In the genomic region with DNA sequence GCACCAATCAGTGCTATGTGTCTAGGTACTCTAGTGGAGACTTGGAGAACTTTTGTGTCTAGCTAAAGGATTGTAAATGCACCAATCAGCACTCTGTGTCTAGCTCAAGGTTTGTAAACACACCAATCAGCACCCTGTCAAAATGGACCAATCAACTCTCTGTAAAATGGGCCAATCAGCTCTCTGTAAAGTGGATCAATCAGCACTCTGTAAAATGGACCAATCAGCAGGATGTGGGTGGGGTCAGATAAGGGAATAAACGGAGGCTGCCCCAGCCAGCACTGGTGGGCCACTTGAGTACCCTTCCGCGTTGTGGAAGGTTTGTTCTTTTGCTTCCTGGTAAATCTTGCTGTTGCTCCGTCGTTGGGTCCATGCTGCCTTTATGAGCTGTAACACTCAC, we compare ENCODE assay signal across 3 cellular contexts.
DNase-seq lines count a peak whose midpoint lies in the region; ATAC-seq, FAIRE-seq and TF ChIP-seq lines count a peak whose summit lies in the region.
"Not testable (repeated sequence)": the region's sequence is repeated elsewhere in the genome, so short reads cannot be mapped to it uniquely, and the experiment has no call there.

No MANE protein-coding gene starts in this region.

- intact Hi-C loops in HepG2 (cut with micrococcal nuclease; ENCODE audit: unreplicated experiment); testis (cut with DNase I; ENCODE audit: low total_unique reads): not testable (repeated sequence)

- CTCF ChIA-PET in HepG2 (lab: Yijun Ruan, JAX; ENCODE audit: low intra/inter-chr PET ratio, low total read pairs) = not testable (repeated sequence)

- H3K27me3 ChIP-seq in HepG2 (ENCODE audit: control insufficient read depth in 1 of 2, insufficient read depth in 2 of 2, low read length in 2 of 2); small intestine (ENCODE audit: control insufficient read depth in 2 of 2, insufficient read depth in 2 of 2, low read length in 2 of 2); testis: not testable (repeated sequence)

- not testable (repeated sequence) for H3K9ac ChIP-seq in HepG2 (ENCODE audit: insufficient read depth, low read depth, low read length)

- TF ChIP-seq EP300 in HepG2 (IDR thresholded peaks at IDR 0.05; ENCODE audit: low read depth in 2 of 2, low read length in 2 of 2); HepG2 (CRISPR knock-in tag; IDR thresholded peaks at IDR 0.05; ENCODE audit: borderline replicate concordance): not testable (repeated sequence)

- H3K79me2 ChIP-seq in HepG2 (ENCODE audit: insufficient read depth, low read length) = peaks cover 11% of the 10 kb centered on the region

- DNase-seq in HepG2 (ENCODE audit: low spot score) = not testable (repeated sequence)
- DNase-seq in small intestine (peak; percentile 4), testis (peak; percentile 55)

- H2AFZ ChIP-seq in HepG2 (ENCODE audit: low read length) = not testable (repeated sequence)

- peak overlapping the region; percentile 27 for H3K27ac ChIP-seq in HepG2 (ENCODE audit: extremely low read length, insufficient read depth, low read length)
- H3K27ac ChIP-seq in small intestine (ENCODE audit: low read depth in 1 of 2, low read length in 1 of 2) = peak overlapping the region; percentile 36 to 74
- H3K27ac ChIP-seq in testis = not testable (repeated sequence)

- not testable (repeated sequence) for H3K4me2 ChIP-seq in HepG2 (ENCODE audit: low read depth, low read length)

- not testable (repeated sequence) for H4K20me1 ChIP-seq in HepG2 (ENCODE audit: insufficient read depth, low read length)

- not testable (repeated sequence) for TF ChIP-seq CTCF in HepG2 (CRISPR knock-in tag; IDR thresholded peaks at IDR 0.05); testis (IDR thresholded peaks at IDR 0.05)

- H3K4me1 ChIP-seq in HepG2 (ENCODE audit: insufficient read depth, low read length) = peaks cover 62% of the 10 kb centered on the region
- not testable (repeated sequence) for H3K4me1 ChIP-seq in small intestine (ENCODE audit: control insufficient read depth in 2 of 2, insufficient read depth in 1 of 2, low read depth in 1 of 2, low read length in 1 of 2); testis

- H3K36me3 ChIP-seq in HepG2 (replicated peaks in 1 of 2; ENCODE audit: control insufficient read depth in 1 of 2, insufficient read depth in 2 of 2, low read length in 2 of 2); small intestine (ENCODE audit: control insufficient read depth in 2 of 2, insufficient read depth in 2 of 2, low read length in 2 of 2); testis (ENCODE audit: low read depth, missing control alignments): not testable (repeated sequence)

- not testable (repeated sequence) for BruUV-seq in HepG2 (replicated peaks; lab: Mats Ljungman, UMichigan)

- not testable (repeated sequence) for TF ChIP-seq RAD21 in HepG2 (CRISPR knock-in tag; IDR thresholded peaks at IDR 0.05)

- H3K4me3 ChIP-seq in HepG2 (replicated peaks in 1 of 3; ENCODE audit: insufficient read depth in 1 of 3, low read depth in 2 of 3, low read length in 3 of 3); testis: not testable (repeated sequence)
- peak overlapping the region in 1 of 2 donors; percentile 17 for H3K4me3 ChIP-seq in small intestine (ENCODE audit: low read depth in 1 of 2, low read length in 2 of 2)

- not testable (repeated sequence) for TF ChIP-seq POLR2A in HepG2 (IDR thresholded peaks at IDR 0.05; ENCODE audit: insufficient read depth in 1 of 2, low read depth in 2 of 2, low read length in 2 of 2); testis (IDR thresholded peaks at IDR 0.05)

- POLR2A ChIA-PET in HepG2 (lab: Yijun Ruan, JAX) = interaction anchor here (0.7 to 8.6 kb wide), 3 partner anchors 35 to 72 kb away, joined by 3 to 127 read pairs (median 4); no protein-coding TSS in a partner anchor

- not testable (repeated sequence) for H3K9me3 ChIP-seq in HepG2 (ENCODE audit: low read length); small intestine (ENCODE audit: control insufficient read depth, low read depth); testis

- in situ Hi-C loops in HepG2 (cut with HindIII; ENCODE audit: extremely low pct_ligation_motif_present, low pct_unique_long_range_greater_than_20kb) = not testable (repeated sequence)

- WGBS in HepG2 (ENCODE audit: low lambda C conversion rate) = 99% methylated on average over 5 of the region's 5 CpGs
- WGBS in small intestine, 3 donors = 48 to 85% (median 49%) methylated on average over 5 of the region's 5 CpGs
- WGBS in testis, 2 donors = 59 to 91% methylated on average over 5 of the region's 5 CpGs

- not testable (repeated sequence) for ATAC-seq in HepG2

- FAIRE-seq in HepG2 (lab: Jason Lieb, UNC); small intestine (lab: Jason Lieb, UNC): not testable (repeated sequence)

TF ChIP-seq in HepG2, 621 proteins besides CTCF, POLR2A, EP300 and RAD21:
- TF ChIP-seq ZMYM4 (CRISPR knock-in tag; IDR thresholded peaks at IDR 0.05) (0 out of 2 replicates have a peak, but pooled peaks have one; percentile 26), NFYB (CRISPR knock-in tag; IDR thresholded peaks at IDR 0.05) (peak; percentile 56)
